In genomic region chr1:30908446-30908885, GRCh38 we compare ENCODE assay signal across 8 cellular contexts. TPM values are rescaled to one million over a fixed set of nuclear protein-coding genes. Genes with fewer than 3 reads are reported as not detected.
DNase-seq lines count a peak whose midpoint lies in the region; ATAC-seq and TF ChIP-seq lines count a peak whose summit lies in the region.

TSS of gene SDC3 (minus strand) at chr1:30908758. CDS start at chr1:30908586, 172 bp downstream.

- no peaks in the 10 kb centered on the region for H3K9me3 ChIP-seq in RWPE2 (ENCODE audit: severe bottlenecking)
- H3K9me3 ChIP-seq in endodermal cell (ENCODE audit: control insufficient read depth, low read length) = no peaks in the 10 kb centered on the region
- H3K9me3 ChIP-seq in mucosa of rectum (ENCODE audit: control insufficient read depth in 2 of 2, low read length in 2 of 2) = no peaks in the 10 kb centered on the region
- H3K9me3 ChIP-seq in aorta (ENCODE audit: control insufficient read depth, low read length) = no peaks in the 10 kb centered on the region

- peak within 1 kb of the TSS; percentile 88 for H3K4me3 Mint-ChIP-seq in endodermal cell

- peak; percentile 76 for DNase-seq in DMS53 (lab: John Stamatoyannopoulos, UW)
- DNase-seq in DMS53 treated with DMSO at 0.1 percent for 48 hours (lab: John Stamatoyannopoulos, UW; ENCODE audit: unreplicated experiment) = no peak
- DNase-seq in RWPE2 (ENCODE audit: low spot score) = no peak
- no peak for DNase-seq in endodermal cell
- peak; percentile 44 to 79 for DNase-seq in aorta
- no peak for DNase-seq in SIG-M5 treated with dmso at 0.1 percent for 504 hours (lab: John Stamatoyannopoulos, UW; ENCODE audit: unreplicated experiment)
- no peak for DNase-seq in GF-D8 (lab: John Stamatoyannopoulos, UW)

- ATAC-seq in RWPE2 (ENCODE audit: low read depth) = peak; percentile 49; the same call in 2 of the 3 replicates
- peak; percentile 35 for ATAC-seq in aorta (ENCODE audit: low FRiP score)

- TF ChIP-seq CTCF in RWPE2 (IDR thresholded peaks at IDR 0.05; ENCODE audit: poor library complexity, severe bottlenecking) (no peak), endodermal cell (conservative IDR thresholded peaks at IDR 0.05) (no peak)

- peaks cover 12% of the 10 kb centered on the region for H3K27me3 Mint-ChIP-seq in endodermal cell (ENCODE audit: insufficient read depth)

- H3K4me3 ChIP-seq in RWPE2 (ENCODE audit: severe bottlenecking) = peak within 1 kb of the TSS; percentile 38
- peak within 1 kb of the TSS; percentile 80 for H3K4me3 ChIP-seq in endodermal cell (ENCODE audit: low read length)
- H3K4me3 ChIP-seq in mucosa of rectum (ENCODE audit: low read length in 2 of 2) = peak within 1 kb of the TSS; percentile 52 to 67
- H3K4me3 ChIP-seq in aorta (ENCODE audit: low read length in 2 of 2) = peak within 1 kb of the TSS; percentile 76 to 80

- H3K36me3 ChIP-seq in RWPE2 (ENCODE audit: low read depth) (no peaks in the 10 kb centered on the region), endodermal cell (ENCODE audit: control insufficient read depth, insufficient read depth, low read length) (no peaks in the 10 kb centered on the region), mucosa of rectum (ENCODE audit: control insufficient read depth in 2 of 2, insufficient read depth in 2 of 2, low read length in 2 of 2) (no peaks in the 10 kb centered on the region), aorta (ENCODE audit: control insufficient read depth in 1 of 2, insufficient read depth in 2 of 2, low read length in 1 of 2) (no peaks in the 10 kb centered on the region)

- no peak within 1 kb of the TSS for H3K9ac ChIP-seq in endodermal cell (ENCODE audit: extremely low read depth, low read length, poor library complexity, severe bottlenecking)
- peak within 1 kb of the TSS; percentile 32 to 55 for H3K9ac ChIP-seq in mucosa of rectum (ENCODE audit: low read depth in 1 of 2, low read length in 2 of 2)

- intact Hi-C loops in aorta (cut with DNase I) = loop anchor here in 1 of 2 donors (5.0 kb wide), 1 partner anchor 86 kb away; no protein-coding TSS in a partner anchor

- H3K27ac Mint-ChIP-seq in endodermal cell = peak within 1 kb of the TSS; percentile 88

- WGBS in endodermal cell (ENCODE audit: insufficient coverage in 1 of 2, insufficient read length in 1 of 2), 2 experiments = 0% methylated on average over 84 of the region's 86 CpGs; no CpG with 5 or more reads in 1 of the 2 experiments
- 0 to 1% methylated on average over 11 to 86 of the region's 86 CpGs for WGBS in aorta, 2 donors

- H3K27ac ChIP-seq in RWPE2 (ENCODE audit: poor library complexity, severe bottlenecking) (no peak within 1 kb of the TSS), endodermal cell (ENCODE audit: low read depth, low read length) (no peak within 1 kb of the TSS), mucosa of rectum (ENCODE audit: low read depth in 2 of 2, low read length in 2 of 2) (peak within 1 kb of the TSS in 1 of 2 donors; percentile 13), aorta (ENCODE audit: low read depth in 1 of 2, low read length in 2 of 2) (peak within 1 kb of the TSS in 1 of 2 donors; percentile 34)

- H3K4me1 ChIP-seq in RWPE2 (ENCODE audit: insufficient read depth, poor library complexity, severe bottlenecking) (no peaks in the 10 kb centered on the region), endodermal cell (ENCODE audit: control insufficient read depth, insufficient read depth, low read length) (peaks cover 13% of the 10 kb centered on the region), mucosa of rectum (ENCODE audit: control insufficient read depth in 2 of 2, insufficient read depth in 2 of 2, low read length in 2 of 2) (peaks cover 13 to 14% of the 10 kb centered on the region in 2 donors), aorta (ENCODE audit: control insufficient read depth in 1 of 2, insufficient read depth in 2 of 2, low read length in 2 of 2) (no peaks in the 10 kb centered on the region)

- no peaks in the 10 kb centered on the region for H3K9me3 Mint-ChIP-seq in endodermal cell

- peaks cover 48% of the 10 kb centered on the region for H3K4me1 Mint-ChIP-seq in endodermal cell

- no peaks in the 10 kb centered on the region for H3K27me3 ChIP-seq in RWPE2 (ENCODE audit: insufficient read depth, poor library complexity, severe bottlenecking)
- H3K27me3 ChIP-seq in endodermal cell (ENCODE audit: control insufficient read depth, insufficient read depth, low read length, poor library complexity, severe bottlenecking) = no peaks in the 10 kb centered on the region
- peaks cover 3 to 13% of the 10 kb centered on the region in 2 donors for H3K27me3 ChIP-seq in mucosa of rectum (ENCODE audit: control insufficient read depth in 2 of 2, insufficient read depth in 2 of 2, low read length in 2 of 2)
- no peaks in the 10 kb centered on the region for H3K27me3 ChIP-seq in aorta (ENCODE audit: control insufficient read depth in 1 of 2, insufficient read depth in 2 of 2, low read length in 1 of 2)

- peaks cover 2% of the 10 kb centered on the region for H3K36me3 Mint-ChIP-seq in endodermal cell (ENCODE audit: low read depth)

RNA-seq across cellular contexts. Expression of gene SDC3, which starts in this region (rescaled TPM):
- total RNA-seq in endodermal cell = 100 to 1,000 TPM in 1 of 2 donors, 10 to 100 TPM in 1; 94.1 to 143 TPM
- polyA plus RNA-seq in endodermal cell (2013, experiment 1 of 2) = 94.6 TPM
- 84.7 TPM for polyA plus RNA-seq in endodermal cell (2013, experiment 2 of 2)
- 10 to 100 TPM; 64.7 to 72.7 TPM for total RNA-seq in aorta
- polyA plus RNA-seq in aorta = 10 to 100 TPM; 19.1 to 20.8 TPM

Comparison
In these comparisons a context has a peak if more than half of its experiments do, and no peak if none do; other contexts are left out.
1. DNase-seq: peak in DMS53 (single experiment) and aorta (2 of 2); none in DMS53 treated with DMSO at 0.1 percent for 48 hours (single experiment), RWPE2 (single experiment), endodermal cell (single experiment), SIG-M5 treated with dmso at 0.1 percent for 504 hours (single experiment) and GF-D8 (single experiment).
2. Peak in every context shown above with its lines, with median percentiles within 50 percentile points of each other: H3K4me3 ChIP-seq.